Comparison of ENCODE assay signal across 9 cellular contexts in the genomic region with DNA sequence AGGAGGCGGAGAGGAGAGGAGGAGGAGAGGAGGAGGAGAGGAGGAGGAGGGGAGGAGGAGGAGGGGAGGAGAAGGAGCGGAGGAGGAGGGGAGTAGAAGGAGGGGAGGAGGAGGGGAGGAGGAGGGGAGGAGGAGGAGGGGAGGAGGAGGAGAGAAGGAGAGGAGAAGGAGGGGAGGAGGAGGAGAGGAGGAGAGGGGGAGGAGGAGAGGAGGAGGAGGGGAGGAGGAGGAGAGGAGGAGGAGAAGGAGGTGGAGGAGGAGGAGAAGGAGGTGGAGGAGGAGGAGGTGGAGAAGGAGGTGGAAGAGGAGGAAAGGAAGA. TPM values are rescaled to one million over a fixed set of nuclear protein-coding genes. Genes with fewer than 3 reads are reported as not detected.
DNase-seq lines count a peak whose midpoint lies in the region; ATAC-seq, FAIRE-seq and TF ChIP-seq lines count a peak whose summit lies in the region.
"Had no signal": no experiment of that assay in that cellular context is flagged by ENCODE, and none has a peak within 500 bp of the region (broad histone marks: within the 10 kb centered on the region; RNA-seq: fewer than 3 reads in every experiment).

No MANE protein-coding gene starts in this region.

- H3K27ac ChIP-seq in Panc1 (ENCODE audit: low read length) (peak overlapping the region; percentile 98; the same call in 1 of the 2 replicates), esophagus (ENCODE audit: low read depth in 2 of 2, low read length in 1 of 2) (peak overlapping the region; percentile 85 to 97)

- DNase-seq in Caco-2 (no peak), Panc1 (ENCODE audit: low read depth, low spot score) (no peak), sciatic nerve (ENCODE audit: low spot score) (no peak), AG20443 (ENCODE audit: low spot score) (no peak), A172 (ENCODE audit: low spot score) (no peak), frontal cortex (ENCODE audit: low spot score in 2 of 2) (no peak)
- no peak for DNase-seq in activated CD4-positive, alpha-beta T cell treated with anti-CD3 and anti-CD28 coated beads for 1 hour

- H3K27ac Mint-ChIP-seq in Caco-2 (ENCODE audit: unreplicated experiment) = peak overlapping the region; percentile 71

- H3K36me3 Mint-ChIP-seq in Caco-2 (ENCODE audit: insufficient read depth, unreplicated experiment) = peaks cover 9% of the 10 kb centered on the region

- H3K9me3 ChIP-seq in Caco-2 = no peaks in the 10 kb centered on the region
- no peaks in the 10 kb centered on the region for H3K9me3 ChIP-seq in Panc1 (ENCODE audit: control insufficient read depth, insufficient read depth, low read depth, low read length)
- no peaks in the 10 kb centered on the region for H3K9me3 ChIP-seq in esophagus (ENCODE audit: control insufficient read depth in 2 of 2, insufficient read depth in 1 of 2, low read depth in 1 of 2, low read length in 1 of 2)
- H3K9me3 ChIP-seq: psoas muscle had no signal

- peak overlapping the region; percentile 79 for H3K4me3 Mint-ChIP-seq in Caco-2 (ENCODE audit: unreplicated experiment)

- no peaks in the 10 kb centered on the region for H3K9me3 Mint-ChIP-seq in Caco-2 (ENCODE audit: unreplicated experiment)

- no peak for FAIRE-seq in frontal cortex (lab: Jason Lieb, UNC)

- intact Hi-C loops in Caco-2 (cut with micrococcal nuclease; ENCODE audit: unreplicated experiment) = no loop called here
- intact Hi-C loops in Panc1 (cut with micrococcal nuclease; ENCODE audit: unreplicated experiment) = no loop called here
- intact Hi-C loops in sciatic nerve (cut with DNase I) = no loop called here

- H3K36me3 ChIP-seq in Caco-2 (ENCODE audit: control insufficient read depth, insufficient read depth, low read length) (no peaks in the 10 kb centered on the region), Panc1 (ENCODE audit: control insufficient read depth, insufficient read depth, low read length) (no peaks in the 10 kb centered on the region), esophagus (ENCODE audit: control insufficient read depth in 2 of 2, insufficient read depth in 2 of 2, low read length in 1 of 2) (peaks cover 0 to 4% of the 10 kb centered on the region in 2 donors)

- ATAC-seq in Panc1 (no peak), sciatic nerve (peak; percentile 62)

- peaks cover 8% of the 10 kb centered on the region for H3K4me1 Mint-ChIP-seq in Caco-2 (ENCODE audit: low read depth, unreplicated experiment)

- POLR2A ChIA-PET in Caco-2 (lab: Charles Lee) = no interaction called here
- POLR2A ChIA-PET in Panc1 (lab: Charles Lee) = no interaction called here

- no peak for TF ChIP-seq CTCF in Caco-2 (IDR thresholded peaks at IDR 0.05; ENCODE audit: insufficient read depth in 1 of 2, low read depth in 1 of 2, low read length in 1 of 2, severe bottlenecking in 1 of 2, unreplicated experiment in 1 of 2)
- TF ChIP-seq CTCF in Panc1 (IDR thresholded peaks at IDR 0.05) = no peak

- CTCF ChIA-PET in Caco-2 (lab: Charles Lee) (no interaction called here), Panc1 (lab: Charles Lee) (no interaction called here)

- H3K4me3 ChIP-seq in Caco-2 (ENCODE audit: low read depth, low read length) = no peak overlapping the region
- peak overlapping the region; percentile 48 to 77; a peak in 3 of 4 replicates for H3K4me3 ChIP-seq in Panc1 (ENCODE audit: low read depth in 2 of 2, low read length in 2 of 2)
- H3K4me3 ChIP-seq in esophagus (ENCODE audit: low read depth in 1 of 2, low read length in 2 of 2) = no peak overlapping the region

- H3K27me3 Mint-ChIP-seq in Caco-2 (ENCODE audit: insufficient read depth, unreplicated experiment) = no peaks in the 10 kb centered on the region

- WGBS in esophagus, 2 donors = no CpG with 5 or more reads among the region's 2 CpGs

- no peaks in the 10 kb centered on the region for H3K4me1 ChIP-seq in Caco-2
- H3K4me1 ChIP-seq in Panc1 (ENCODE audit: control insufficient read depth, insufficient read depth, low read length) = no peaks in the 10 kb centered on the region; the same call in 1 of the 2 replicates
- H3K4me1 ChIP-seq in esophagus (ENCODE audit: control insufficient read depth in 2 of 2, insufficient read depth in 2 of 2, low read length in 1 of 2) = no peaks in the 10 kb centered on the region
- H3K4me1 ChIP-seq: psoas muscle had no signal

- in situ Hi-C loops in Panc1 (cut with HindIII; ENCODE audit: low pct_unique_long_range_greater_than_20kb, low sequenced_read_pairs) = no loop called here

- H3K27me3 ChIP-seq in Caco-2 (replicated peaks; ENCODE audit: control insufficient read depth, insufficient read depth, low read length) = no peaks in the 10 kb centered on the region
- no peaks in the 10 kb centered on the region for H3K27me3 ChIP-seq in Panc1 (ENCODE audit: control insufficient read depth, insufficient read depth, low read length)
- no peaks in the 10 kb centered on the region for H3K27me3 ChIP-seq in esophagus (ENCODE audit: control insufficient read depth in 1 of 2, insufficient read depth in 2 of 2, low read length in 2 of 2)

- no TSS peak for BruUV-seq in Caco-2 (replicated peaks; lab: Mats Ljungman, UMichigan)
- no TSS peak for BruUV-seq in Panc1 (replicated peaks; lab: Mats Ljungman, UMichigan)

RNA-seq across cellular contexts. Expression of a gene that starts 15.5 kb away (rescaled TPM):
- total RNA-seq in Caco-2 (2022) (48.2 and 48.7 TPM in 2 replicates), Panc1 (2021; ENCODE audit: unreplicated experiment) (46.4 TPM), sciatic nerve (31.2 TPM), frontal cortex (62.4 TPM)
- 29.0 TPM for polyA plus RNA-seq in Panc1 (2012; ENCODE audit: insufficient read length)
- polyA plus RNA-seq in esophagus = 10 to 100 TPM; 14.5 to 19.5 TPM
- total RNA-seq in A172 (2014; rRNA removed; shearing (Covaris generic)) = 42.5 and 44.0 TPM in 2 replicates

RNA-seq across cellular contexts. Expression of a gene that starts 23.6 kb away (rescaled TPM):
- 54.9 and 64.0 TPM in 2 replicates for total RNA-seq in Caco-2 (2022)
- total RNA-seq in Panc1 (2021; ENCODE audit: unreplicated experiment) = 34.3 TPM
- polyA plus RNA-seq in Panc1 (2012; ENCODE audit: insufficient read length) = 63.3 TPM
- 10 to 100 TPM; 25.8 to 31.6 TPM for polyA plus RNA-seq in esophagus
- 25.7 TPM for total RNA-seq in sciatic nerve
- 61.3 and 64.6 TPM in 2 replicates for total RNA-seq in A172 (2014; rRNA removed; shearing (Covaris generic))
- 6.9 TPM for total RNA-seq in frontal cortex

Comparison
In these comparisons a context has a peak if more than half of its experiments do, and no peak if none do; other contexts are left out.
1. H3K4me3 ChIP-seq: peak in Panc1 (2 of 2); none in Caco-2 (single experiment) and esophagus (0 of 2).